8 cellular contexts compared by ENCODE assay signal in the genomic region with DNA sequence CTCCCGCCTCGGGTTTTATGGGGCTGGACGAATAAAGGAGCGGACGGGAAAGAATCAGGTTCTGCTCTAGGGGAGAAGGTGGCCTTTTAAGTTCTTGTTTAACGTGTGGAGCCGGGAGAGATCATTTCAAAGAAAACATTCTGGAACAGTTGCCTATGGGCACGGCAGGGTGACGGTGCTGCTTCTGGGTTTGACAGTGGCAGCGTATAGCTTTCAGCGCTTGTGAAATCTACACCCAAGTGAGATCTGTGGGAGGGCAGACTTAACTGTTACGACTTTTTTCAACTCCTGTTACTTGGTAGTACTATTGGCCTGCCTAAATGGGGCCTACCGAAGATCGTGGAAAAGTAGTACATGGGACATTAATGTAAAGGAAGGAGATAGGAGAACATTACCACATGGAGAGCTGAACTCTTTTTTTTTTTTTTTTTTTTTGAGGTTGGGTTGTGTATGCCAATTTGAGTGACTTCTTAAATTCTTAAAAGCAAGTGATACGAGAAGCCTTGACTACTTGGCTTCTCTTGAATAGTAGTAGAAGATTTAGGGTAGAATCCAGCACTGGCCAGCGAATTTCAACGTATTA. TPM values are rescaled to one million over a fixed set of nuclear protein-coding genes. Genes with fewer than 3 reads are reported as not detected.
A peak's percentile ranks its signal among the peaks of the same experiment; 100 is the strongest.
DNase-seq lines count a peak whose midpoint lies in the region; ATAC-seq and TF ChIP-seq lines count a peak whose summit lies in the region.

No MANE protein-coding gene starts in this region.

- no peak for TF ChIP-seq CTCF in BE2C (IDR thresholded peaks at IDR 0.05; ENCODE audit: low read depth, low read length)
- no peak for TF ChIP-seq CTCF in fibroblast of mammary gland (conservative IDR thresholded peaks at IDR 0.05; ENCODE audit: control insufficient read depth, insufficient read depth, low read depth, low read length)
- TF ChIP-seq CTCF in neural crest cell (conservative IDR thresholded peaks at IDR 0.05), result no peak
- no peak for TF ChIP-seq CTCF in suprapubic skin (IDR thresholded peaks at IDR 0.05)

- DNase-seq in BE2C (peak; percentile 36), NCI-H82 (lab: John Stamatoyannopoulos, UW) (peak; percentile 66), activated T-cell treated with anti-CD3 and anti-CD28 coated beads for 4 hours (peak; percentile 46), fibroblast of mammary gland (ENCODE audit: low read depth) (peak; percentile 87), neural crest cell (ENCODE audit: low read depth, low spot score) (peak; percentile 35), suprapubic skin (ENCODE audit: low spot score in 2 of 2) (peak in 1 of 2 donors; percentile 70)

- H3K36me3 Mint-ChIP-seq in neural crest cell (ENCODE audit: low read depth), result no peaks in the 10 kb centered on the region

- under 1% methylated on average over 17 of the region's 17 CpGs for WGBS in suprapubic skin

- peak overlapping the region; percentile 95 for H3K27ac ChIP-seq in suprapubic skin

- TF ChIP-seq POLR2A in suprapubic skin (IDR thresholded peaks at IDR 0.05), result peak in 1 of 2 donors; percentile 73

- H3K9me3 Mint-ChIP-seq in neural crest cell, result no peaks in the 10 kb centered on the region

- H3K4me3 Mint-ChIP-seq in neural crest cell, result no peak overlapping the region

- no peak for TF ChIP-seq EP300 in suprapubic skin (IDR thresholded peaks at IDR 0.05)

- no peaks in the 10 kb centered on the region for H3K4me1 ChIP-seq in BE2C
- H3K4me1 ChIP-seq in suprapubic skin, result peaks cover 49% of the 10 kb centered on the region

- H3K36me3 ChIP-seq in BE2C (no peaks in the 10 kb centered on the region), suprapubic skin (no peaks in the 10 kb centered on the region)

- ATAC-seq in GM19023 (IDR thresholded peaks at IDR 0.05; ENCODE audit: unreplicated experiment), result peak; percentile 32
- peak; percentile 44 for ATAC-seq in HG03196 (IDR thresholded peaks at IDR 0.05; ENCODE audit: unreplicated experiment)

- H3K4me1 Mint-ChIP-seq in neural crest cell, result peaks cover 9% of the 10 kb centered on the region

- peak overlapping the region; percentile 74 for H3K4me3 ChIP-seq in BE2C (ENCODE audit: low read depth, low read length)
- peak overlapping the region; percentile 76 for H3K4me3 ChIP-seq in fibroblast of mammary gland (ENCODE audit: control insufficient read depth, low read depth, low read length)
- peak overlapping the region; percentile 86 for H3K4me3 ChIP-seq in suprapubic skin

- H3K9me3 ChIP-seq in BE2C (no peaks in the 10 kb centered on the region), suprapubic skin (no peaks in the 10 kb centered on the region)

- no peaks in the 10 kb centered on the region for H3K27me3 Mint-ChIP-seq in neural crest cell (ENCODE audit: low read depth)

- H3K27ac Mint-ChIP-seq in neural crest cell (ENCODE audit: unreplicated experiment), result no peak overlapping the region

- H3K27me3 ChIP-seq in BE2C (no peaks in the 10 kb centered on the region), suprapubic skin (no peaks in the 10 kb centered on the region)

RNA-seq across cellular contexts. Expression of gene USP47, which starts 0.7 kb away (rescaled TPM):
- polyA plus RNA-seq in BE2C (2012; ENCODE audit: insufficient read depth, insufficient read length, low read depth), result 27.2 TPM
- total RNA-seq in neural crest cell, result 58.9 and 59.4 TPM in 2 replicates
- total RNA-seq in suprapubic skin, result 100 to 1,000 TPM in 1 of 4 donors, 10 to 100 TPM in 3; 56.0 to 102 (median 72.2) TPM
